ENCODE assay signal across 8 cellular contexts in genomic region chr20:47220161-47220582, GRCh38.
DNase-seq lines count a peak whose midpoint lies in the region; ATAC-seq and TF ChIP-seq lines count a peak whose summit lies in the region.

No MANE protein-coding gene starts in this region.

- H3K9me3 ChIP-seq in A673 (ENCODE audit: low read depth, low read length, poor library complexity, severe bottlenecking): no peaks in the 10 kb centered on the region

- no peaks in the 10 kb centered on the region for H3K4me1 ChIP-seq in A673 (ENCODE audit: insufficient read depth, low read length, poor library complexity, severe bottlenecking)

- no TSS peak for BruUV-seq in A673 (replicated peaks; lab: Mats Ljungman, UMichigan)

- peak; percentile 83 for TF ChIP-seq CTCF in A673 (conservative IDR thresholded peaks at IDR 0.05; ENCODE audit: low read depth, low read length)
- TF ChIP-seq CTCF in GM12874 (IDR thresholded peaks at IDR 0.05; ENCODE audit: insufficient read depth, low read depth, low read length): peak; percentile 67

- peak; percentile 65 for DNase-seq in A673 (ENCODE audit: low spot score)
- peak; percentile 36 for DNase-seq in RPMI8226
- peak; percentile 61 for DNase-seq in activated naive CD4-positive, alpha-beta T cell treated with anti-CD3 and anti-CD28 coated beads, Interleukin-2, amount 50 U/mL, for 16 hours
- no peak for DNase-seq in left colon
- peak; percentile 76 for DNase-seq in stimulated activated CD8-positive, alpha-beta memory T cell treated with anti-CD3 and anti-CD28 coated beads, Interleukin-4, amount 100 ng/mL, for 48 hours
- DNase-seq in occipital lobe (lab: John Stamatoyannopoulos, UW): no peak

- ATAC-seq in left colon (peak; percentile 26), HG03469 (IDR thresholded peaks at IDR 0.05; ENCODE audit: unreplicated experiment) (no peak)

- H3K27ac ChIP-seq in A673 (ENCODE audit: low read depth, low read length, poor library complexity, severe bottlenecking): no peak overlapping the region

- no peak overlapping the region for H3K4me3 ChIP-seq in A673 (ENCODE audit: low read depth, low read length, poor library complexity, severe bottlenecking)

- intact Hi-C loops in A673 (cut with micrococcal nuclease; ENCODE audit: unreplicated experiment) (loop anchor here (1.0 to 5.0 kb wide), 2 partner anchors 164 to 407 kb away; no protein-coding TSS in a partner anchor), left colon (cut with DNase I, micrococcal nuclease) (no loop called here)

- POLR2A ChIA-PET in A673 (lab: Charles Lee; ENCODE audit: low non-redundant PET): no interaction called here

- H3K27me3 ChIP-seq in A673 (replicated peaks; ENCODE audit: insufficient read depth, low read depth, low read length, poor library complexity): no peaks in the 10 kb centered on the region

- CTCF ChIA-PET in A673 (lab: Charles Lee): interaction anchor here (1.7 kb wide), 1 partner anchor 164 kb away, joined by 4 read pairs; no protein-coding TSS in a partner anchor

- H3K36me3 ChIP-seq in A673 (ENCODE audit: insufficient read depth, low read length, poor library complexity, severe bottlenecking): peaks cover 38% of the 10 kb centered on the region

Comparison
In these comparisons a context has a peak if more than half of its experiments do, and no peak if none do; other contexts are left out.
1. DNase-seq: peak in A673 (single experiment), RPMI8226 (single experiment), activated naive CD4-positive, alpha-beta T cell treated with anti-CD3 and anti-CD28 coated beads, Interleukin-2, amount 50 U/mL, for 16 hours (single experiment) and stimulated activated CD8-positive, alpha-beta memory T cell treated with anti-CD3 and anti-CD28 coated beads, Interleukin-4, amount 100 ng/mL, for 48 hours (single experiment); none in left colon (0 of 2) and occipital lobe (single experiment).